ENCODE assay signal across 15 cellular contexts in genomic region chr7:142856565-142857245, GRCh38. TPM values are rescaled to one million over a fixed set of nuclear protein-coding genes. Genes with fewer than 3 reads are reported as not detected.
DNase-seq lines count a peak whose midpoint lies in the region; ATAC-seq, FAIRE-seq and TF ChIP-seq lines count a peak whose summit lies in the region.
"Had no signal": no experiment of that assay in that cellular context is flagged by ENCODE, and none has a peak within 500 bp of the region (broad histone marks: within the 10 kb centered on the region; RNA-seq: fewer than 3 reads in every experiment).

No MANE protein-coding gene starts in this region.

- no peak for TF ChIP-seq EP300 in upper lobe of left lung (IDR thresholded peaks at IDR 0.05)

- peak overlapping the region; percentile 10 for H3K23ac ChIP-seq in neuronal stem cell (ENCODE audit: low read depth, low read length, poor library complexity)

- H3K79me1 ChIP-seq in neuronal stem cell (ENCODE audit: low read depth, low read length): peaks cover 3% of the 10 kb centered on the region

- no peak overlapping the region for H2BK5ac ChIP-seq in neuronal stem cell (ENCODE audit: low read length)

- H2BK120ac ChIP-seq in neuronal stem cell (ENCODE audit: low read depth, low read length): no peak overlapping the region

- ATAC-seq in CD4-positive, CD25-positive, alpha-beta regulatory T cell (ENCODE audit: low read depth in 2 of 2): no peak
- ATAC-seq in GM21825 (IDR thresholded peaks at IDR 0.05; ENCODE audit: unreplicated experiment): no peak
- ATAC-seq in esophagus mucosa: no peak
- ATAC-seq in upper lobe of left lung (ENCODE audit: low FRiP score in 2 of 2): no peak
- ATAC-seq: stimulated activated naive B cell treated with anti-CD40 and anti-IgM and Interleukin-4, amounts not matched to agents 10 μg/mL and 1 μg/mL and 100 μg/mL, for 72 hours had no signal

- no peak overlapping the region for H4K8ac ChIP-seq in neuronal stem cell (ENCODE audit: low read depth, low read length)

- TF ChIP-seq CTCF in D721Med (IDR thresholded peaks at IDR 0.05; ENCODE audit: insufficient read depth, missing control alignments): no peak
- TF ChIP-seq CTCF in upper lobe of left lung (IDR thresholded peaks at IDR 0.05): no peak

- H3K36me3 ChIP-seq in CD4-positive, CD25-positive, alpha-beta regulatory T cell (ENCODE audit: control insufficient read depth, insufficient read depth, low read length): no peaks in the 10 kb centered on the region
- no peaks in the 10 kb centered on the region for H3K36me3 ChIP-seq in neuronal stem cell (replicated peaks in 1 of 2; ENCODE audit: control insufficient read depth in 2 of 2, insufficient read depth in 2 of 2, low read length in 2 of 2)
- no peaks in the 10 kb centered on the region for H3K36me3 ChIP-seq in upper lobe of left lung

- FAIRE-seq in D721Med (lab: Jason Lieb, UNC): no peak

- H4K91ac ChIP-seq in neuronal stem cell (ENCODE audit: low read depth, low read length, poor library complexity): no peak overlapping the region

- H3K27me3 Mint-ChIP-seq in CD4-positive, CD25-positive, alpha-beta regulatory T cell: peaks cover 5% of the 10 kb centered on the region
- peaks cover 1% of the 10 kb centered on the region for H3K27me3 Mint-ChIP-seq in IgD-negative memory B cell
- H3K27me3 Mint-ChIP-seq: stimulated activated naive B cell treated with anti-CD40 and anti-IgM and Interleukin-4, amounts not matched to agents 10 μg/mL and 1 μg/mL and 100 μg/mL, for 72 hours had no signal

- DNase-seq in CD4-positive, CD25-positive, alpha-beta regulatory T cell: no peak
- DNase-seq in neuronal stem cell (ENCODE audit: low spot score): no peak
- DNase-seq in D721Med (ENCODE audit: insufficient read length, low spot score): no peak
- no peak for DNase-seq in upper lobe of left lung
- DNase-seq: HFFc6; NCI-H1694; NCI-H774; retina; SHP77 treated with DMSO at 0.1 percent for 48 hours; stimulated activated CD4-positive, alpha-beta T cell treated with anti-CD3 and anti-CD28 coated beads, Interleukin-4, amount 100 ng/mL, for 1 hour; stimulated activated naive B cell treated with anti-CD40 and anti-IgM and Interleukin-4, amounts not matched to agents 10 μg/mL and 1 μg/mL and 100 μg/mL, for 72 hours had no signal

- H3K9ac ChIP-seq in neuronal stem cell (ENCODE audit: low read depth, low read length, poor library complexity): peak overlapping the region; percentile 12

- H3K9me3 ChIP-seq in CD4-positive, CD25-positive, alpha-beta regulatory T cell (ENCODE audit: control insufficient read depth in 2 of 2, low read length in 2 of 2): no peaks in the 10 kb centered on the region
- H3K9me3 ChIP-seq in neuronal stem cell (replicated peaks in 1 of 2; ENCODE audit: control insufficient read depth in 2 of 2, insufficient read depth in 1 of 2, low read depth in 1 of 2, low read length in 2 of 2): no peaks in the 10 kb centered on the region
- H3K9me3 ChIP-seq in upper lobe of left lung: no peaks in the 10 kb centered on the region

- H3K18ac ChIP-seq in neuronal stem cell (ENCODE audit: low read length): peak overlapping the region; percentile 4

- no peaks in the 10 kb centered on the region for H3K36me3 Mint-ChIP-seq in CD4-positive, CD25-positive, alpha-beta regulatory T cell
- peaks cover 2% of the 10 kb centered on the region for H3K36me3 Mint-ChIP-seq in IgD-negative memory B cell
- H3K36me3 Mint-ChIP-seq: stimulated activated naive B cell treated with anti-CD40 and anti-IgM and Interleukin-4, amounts not matched to agents 10 μg/mL and 1 μg/mL and 100 μg/mL, for 72 hours had no signal

- no peak overlapping the region for H3K4ac ChIP-seq in neuronal stem cell (ENCODE audit: low read length)

- no CpG with 5 or more reads among the region's 7 CpGs for WGBS in neuronal stem cell (ENCODE audit: extremely low coverage in 2 of 2, insufficient read length in 2 of 2, insufficient replicate concordance in 1 of 2), 2 donors
- WGBS in upper lobe of left lung, 2 donors: 71 to 88% methylated on average over 7 of the region's 7 CpGs

- peak overlapping the region; percentile 85 to 87 (median 86) for H3K4me3 Mint-ChIP-seq in CD4-positive, CD25-positive, alpha-beta regulatory T cell
- peak overlapping the region in 3 of 4 donors; percentile 72 to 95 (median 85) for H3K4me3 Mint-ChIP-seq in IgD-negative memory B cell
- H3K4me3 Mint-ChIP-seq: HFFc6 had no signal

- H2AK5ac ChIP-seq in neuronal stem cell (ENCODE audit: low read depth, low read length): no peak overlapping the region

- peaks cover 9 to 35% (median 15%) of the 10 kb centered on the region in 4 donors for H3K4me1 Mint-ChIP-seq in CD4-positive, CD25-positive, alpha-beta regulatory T cell
- H3K4me1 Mint-ChIP-seq in IgD-negative memory B cell: peaks cover 11 to 26% (median 13%) of the 10 kb centered on the region in 3 donors

- TF ChIP-seq POLR2A in upper lobe of left lung (IDR thresholded peaks at IDR 0.05): no peak

- H2AFZ ChIP-seq in neuronal stem cell (ENCODE audit: low read length): no peak overlapping the region

- peaks cover 15% of the 10 kb centered on the region for H3K4me1 ChIP-seq in CD4-positive, CD25-positive, alpha-beta regulatory T cell (ENCODE audit: control insufficient read depth, insufficient read depth, low read length, poor library complexity, severe bottlenecking)
- H3K4me1 ChIP-seq in neuronal stem cell (ENCODE audit: control insufficient read depth in 2 of 2, insufficient read depth in 1 of 2, low read depth in 1 of 2, low read length in 2 of 2): peaks cover 0 to 6% of the 10 kb centered on the region in 2 donors
- peaks cover 7 to 34% (median 18%) of the 10 kb centered on the region in 4 donors for H3K4me1 ChIP-seq in upper lobe of left lung

- no peaks in the 10 kb centered on the region for H3K9me3 Mint-ChIP-seq in CD4-positive, CD25-positive, alpha-beta regulatory T cell
- H3K9me3 Mint-ChIP-seq in IgD-negative memory B cell: no peaks in the 10 kb centered on the region
- H3K9me3 Mint-ChIP-seq: HFFc6; stimulated activated naive B cell treated with anti-CD40 and anti-IgM and Interleukin-4, amounts not matched to agents 10 μg/mL and 1 μg/mL and 100 μg/mL, for 72 hours had no signal

- no peak overlapping the region for H3K27ac ChIP-seq in CD4-positive, CD25-positive, alpha-beta regulatory T cell (ENCODE audit: insufficient read depth, low read length, poor library complexity, severe bottlenecking)
- peak overlapping the region; percentile 49 for H3K27ac ChIP-seq in cingulate gyrus (ENCODE audit: low read depth, low read length)
- no peak overlapping the region for H3K27ac ChIP-seq in neuronal stem cell (replicated peaks; ENCODE audit: low read length)
- H3K27ac ChIP-seq in upper lobe of left lung: no peak overlapping the region

- H3K27me3 ChIP-seq in CD4-positive, CD25-positive, alpha-beta regulatory T cell (ENCODE audit: control insufficient read depth, insufficient read depth, low read length): no peaks in the 10 kb centered on the region
- H3K27me3 ChIP-seq in neuronal stem cell (ENCODE audit: control insufficient read depth in 3 of 3, insufficient read depth in 3 of 3, low read depth in 1 of 3, low read length in 3 of 3): peaks cover 0 to 41% (median 8%) of the 10 kb centered on the region in 3 experiments
- no peaks in the 10 kb centered on the region for H3K27me3 ChIP-seq in upper lobe of left lung

- no peak overlapping the region for H3K4me2 ChIP-seq in neuronal stem cell (ENCODE audit: insufficient read depth, low read length, poor library complexity, severe bottlenecking)

- H2BK12ac ChIP-seq in neuronal stem cell (ENCODE audit: low read length): no peak overlapping the region

- peak overlapping the region; percentile 28 for H3K4me3 ChIP-seq in CD4-positive, CD25-positive, alpha-beta regulatory T cell (ENCODE audit: low read depth, low read length)
- H3K4me3 ChIP-seq in neuronal stem cell (ENCODE audit: low read length in 2 of 2): no peak overlapping the region
- H3K4me3 ChIP-seq in upper lobe of left lung: no peak overlapping the region

- peak overlapping the region; percentile 78 to 84 (median 83) for H3K27ac Mint-ChIP-seq in CD4-positive, CD25-positive, alpha-beta regulatory T cell
- peak overlapping the region in 1 of 3 donors; percentile 6 for H3K27ac Mint-ChIP-seq in IgD-negative memory B cell
- H3K27ac Mint-ChIP-seq: HFFc6; stimulated activated naive B cell treated with anti-CD40 and anti-IgM and Interleukin-4, amounts not matched to agents 10 μg/mL and 1 μg/mL and 100 μg/mL, for 72 hours had no signal

- H3K14ac ChIP-seq in neuronal stem cell (ENCODE audit: low read length): no peak overlapping the region

- H2BK15ac ChIP-seq in neuronal stem cell (ENCODE audit: low read length): no peak overlapping the region

RNA-seq across cellular contexts. Expression of gene EPHB6, which starts 1.8 kb away (rescaled TPM):
- total RNA-seq in CD4-positive, CD25-positive, alpha-beta regulatory T cell: 58.0 TPM
- polyA plus RNA-seq in CD4-positive, CD25-positive, alpha-beta regulatory T cell: 10 to 100 TPM; 22.4 to 30.4 (median 28.6) TPM
- polyA plus RNA-seq in IgD-negative memory B cell: 37.6 TPM
- polyA plus RNA-seq in neuronal stem cell (2013, experiment 1 of 2): 9.7 TPM
- polyA plus RNA-seq in neuronal stem cell (2013, experiment 2 of 2): 8.5 TPM
- total RNA-seq in esophagus mucosa (18.1 TPM), upper lobe of left lung (10 to 100 TPM in 3 of 6 donors, 1 to 10 TPM in 3; 5.7 to 34.6 (median 10.0) TPM)

RNA-seq across cellular contexts. Expression of gene TRPV6, which starts 28.8 kb away (rescaled TPM):
- total RNA-seq in CD4-positive, CD25-positive, alpha-beta regulatory T cell: not detected
- polyA plus RNA-seq in CD4-positive, CD25-positive, alpha-beta regulatory T cell: under 1 TPM in 2 of 4 donors, not detected in 2; 0.17 to 0.30 TPM
- polyA plus RNA-seq in IgD-negative memory B cell: not detected
- 0.04 TPM for polyA plus RNA-seq in neuronal stem cell (2013, experiment 1 of 2)
- 0.06 TPM for polyA plus RNA-seq in neuronal stem cell (2013, experiment 2 of 2)
- total RNA-seq in esophagus mucosa: 0.68 TPM
- 1 to 10 TPM in 2 of 6 donors, under 1 TPM in 4; 0.23 to 1.5 (median 0.68) TPM for total RNA-seq in upper lobe of left lung
- total RNA-seq: HFFc6 had no signal
